ENCODE assay signal across 8 cellular contexts in genomic region chr2:190318931-190319556, GRCh38. TPM values are rescaled to one million over a fixed set of nuclear protein-coding genes. Genes with fewer than 3 reads are reported as not detected.
DNase-seq lines count a peak whose midpoint lies in the region; ATAC-seq, FAIRE-seq and TF ChIP-seq lines count a peak whose summit lies in the region.

No MANE protein-coding gene starts in this region.

- peaks cover 3% of the 10 kb centered on the region; the same call in 1 of the 2 replicates for H3K4me1 ChIP-seq in ES-I3 (ENCODE audit: insufficient read depth, low read length)
- H3K4me1 ChIP-seq in ovary (ENCODE audit: insufficient read depth), result peaks cover 5% of the 10 kb centered on the region

- no peak for TF ChIP-seq POLR2A in ovary (IDR thresholded peaks at IDR 0.05)

- DNase-seq in HTR-8/SVneo (ENCODE audit: insufficient read length, low spot score) (peak; percentile 10), germinal center (ENCODE audit: low spot score) (peak; percentile 38), ovary (peak in 1 of 5 donors; percentile 11), hepatic stellate cell (ENCODE audit: low spot score) (no peak)
- peak; percentile 37 for DNase-seq in activated T-cell treated with anti-CD3 and anti-CD28 coated beads, Interleukin-2, amount 50 U/mL, for 1 hour
- no peak for DNase-seq in effector CD8-positive, alpha-beta T cell (lab: John Stamatoyannopoulos, UW)

- intact Hi-C loops in ovary (cut with DNase I), result no loop called here

- WGBS in ovary, 3 donors, result 1 to 3% (median 2%) methylated on average over 13 of the region's 13 CpGs

- H3K36me3 ChIP-seq in ES-I3 (ENCODE audit: insufficient read depth, low read length) (no peaks in the 10 kb centered on the region), ovary (no peaks in the 10 kb centered on the region)

- no peak for FAIRE-seq in HTR-8/SVneo (lab: Jason Lieb, UNC)

- peak overlapping the region; percentile 52 for H3K4me3 ChIP-seq in ovary

- ATAC-seq in GM21447 (IDR thresholded peaks at IDR 0.05; ENCODE audit: unreplicated experiment), result peak; percentile 39

- H3K9me3 ChIP-seq in ES-I3 (ENCODE audit: control insufficient read depth, insufficient read depth, low read length) (no peaks in the 10 kb centered on the region), ovary (no peaks in the 10 kb centered on the region)

- peak overlapping the region; percentile 90 for H3K9ac ChIP-seq in ES-I3 (ENCODE audit: low read depth, low read length)

- TF ChIP-seq EP300 in ovary (IDR thresholded peaks at IDR 0.05), result no peak

- H3K27me3 ChIP-seq in ovary, result no peaks in the 10 kb centered on the region

- peak overlapping the region; percentile 78 for H3K27ac ChIP-seq in ovary

- TF ChIP-seq CTCF in ovary (IDR thresholded peaks at IDR 0.05), result no peak

RNA-seq across cellular contexts. Expression of gene HIBCH, which starts 0.6 kb away (rescaled TPM):
- 10 to 100 TPM; 11.4 to 28.4 (median 21.9) TPM for total RNA-seq in ovary
- 10 to 100 TPM in 1 of 2 donors, 1 to 10 TPM in 1; 9.7 to 20.5 TPM for polyA plus RNA-seq in ovary

RNA-seq across cellular contexts. Expression of gene INPP1, which starts 24.3 kb away (rescaled TPM):
- 10 to 100 TPM in 5 of 7 donors, 1 to 10 TPM in 2; 3.5 to 29.0 (median 12.2) TPM for total RNA-seq in ovary
- polyA plus RNA-seq in ovary, result 10 to 100 TPM; 12.7 to 51.2 TPM

Comparison
In these comparisons a context has a peak if more than half of its experiments do, and no peak if none do; other contexts are left out.
1. DNase-seq: peak in HTR-8/SVneo (single experiment), activated T-cell treated with anti-CD3 and anti-CD28 coated beads, Interleukin-2, amount 50 U/mL, for 1 hour (single experiment) and germinal center (single experiment); none in hepatic stellate cell (single experiment) and effector CD8-positive, alpha-beta T cell (single experiment).